11 cellular contexts compared by ENCODE assay signal in genomic region chr7:77329466-77330168, GRCh38.
A peak's percentile ranks its signal among the peaks of the same experiment; 100 is the strongest.
DNase-seq lines count a peak whose midpoint lies in the region; ATAC-seq and TF ChIP-seq lines count a peak whose summit lies in the region.
"Had no signal": no experiment of that assay in that cellular context is flagged by ENCODE, and none has a peak within 500 bp of the region (broad histone marks: within the 10 kb centered on the region; RNA-seq: fewer than 3 reads in every experiment).

No MANE protein-coding gene starts in this region.

- peak overlapping the region; percentile 62 for H3K27ac Mint-ChIP-seq in activated T-cell treated with anti-CD3 and anti-CD28 coated beads, Interleukin-2, amount 50 U/mL, for 72 hours

- peaks cover 27 to 68% (median 57%) of the 10 kb centered on the region in 6 donors for H3K4me1 ChIP-seq in spleen

- no peak for DNase-seq in activated T-cell treated with anti-CD3 and anti-CD28 coated beads, Interleukin-2, amount 50 U/mL, for 72 hours
- DNase-seq in spleen, result no peak
- DNase-seq in superior temporal gyrus (ENCODE audit: extremely low spot score), result no peak
- DNase-seq in NK-92 (lab: John Stamatoyannopoulos, UW; ENCODE audit: unreplicated experiment), result no peak
- no peak for DNase-seq in middle frontal gyrus (ENCODE audit: extremely low spot score, low spot score)
- DNase-seq: activated naive CD4-positive, alpha-beta T cell; left colon; NCI-H2107 had no signal

- ATAC-seq in GM18867 (IDR thresholded peaks at IDR 0.05; ENCODE audit: unreplicated experiment), result peak; percentile 7
- ATAC-seq in HG02759 (IDR thresholded peaks at IDR 0.05; ENCODE audit: unreplicated experiment), result peak; percentile 15
- ATAC-seq in activated T-cell treated with anti-CD3 and anti-CD28 coated beads, Interleukin-2, amount 50 U/mL, for 72 hours (replicated peaks in 1 of 2), result peak; percentile 70 to 71
- ATAC-seq in HG03521 (IDR thresholded peaks at IDR 0.05; ENCODE audit: unreplicated experiment), result no peak

- intact Hi-C loops in spleen (cut with DNase I; ENCODE audit: low total_unique reads), result loop anchor here (5.0 to 10.0 kb wide), 2 partner anchors 82 to 205 kb away; partner anchors contain the start of gene CCDC146

- H3K4me3 ChIP-seq in spleen, result no peak overlapping the region

- TF ChIP-seq POLR2A in spleen (IDR thresholded peaks at IDR 0.05), result no peak

- H3K36me3 Mint-ChIP-seq in activated T-cell treated with anti-CD3 and anti-CD28 coated beads, Interleukin-2, amount 50 U/mL, for 72 hours (ENCODE audit: insufficient read depth in 2 of 2), result no peaks in the 10 kb centered on the region

- peak overlapping the region in 6 of 8 donors; percentile 38 to 78 (median 66) for H3K27ac ChIP-seq in spleen

- peaks cover 0 to 43% (median 4%) of the 10 kb centered on the region in 6 donors for H3K36me3 ChIP-seq in spleen

- H3K9me3 Mint-ChIP-seq in activated T-cell treated with anti-CD3 and anti-CD28 coated beads, Interleukin-2, amount 50 U/mL, for 72 hours, result no peaks in the 10 kb centered on the region

- peak overlapping the region; percentile 72 to 84 for H3K4me3 Mint-ChIP-seq in activated T-cell treated with anti-CD3 and anti-CD28 coated beads, Interleukin-2, amount 50 U/mL, for 72 hours

- H3K27me3 ChIP-seq in spleen (replicated peaks in 1 of 7), result no peaks in the 10 kb centered on the region

- H3K27me3 Mint-ChIP-seq in activated T-cell treated with anti-CD3 and anti-CD28 coated beads, Interleukin-2, amount 50 U/mL, for 72 hours (ENCODE audit: low read depth), result no peaks in the 10 kb centered on the region

- TF ChIP-seq CTCF in spleen (IDR thresholded peaks at IDR 0.05 in 8 of 11, conservative IDR thresholded peaks at IDR 0.05 in 3 of 11), result no peak

- H3K4me1 Mint-ChIP-seq in activated T-cell treated with anti-CD3 and anti-CD28 coated beads, Interleukin-2, amount 50 U/mL, for 72 hours (ENCODE audit: low read depth), result peaks cover 67% of the 10 kb centered on the region

- WGBS in spleen, 5 donors, result 82 to 94% (median 88%) methylated on average over 4 of the region's 4 CpGs

- no peaks in the 10 kb centered on the region for H3K9me3 ChIP-seq in spleen
